8 cellular contexts compared by ENCODE assay signal in genomic region chr14:61761959-61762786, GRCh38. TPM values are rescaled to one million over a fixed set of nuclear protein-coding genes. Genes with fewer than 3 reads are reported as not detected.
DNase-seq lines count a peak whose midpoint lies in the region; FAIRE-seq and TF ChIP-seq lines count a peak whose summit lies in the region.

SNAPC1 (plus strand) TSS chr14:61762420; CDS start chr14:61762461, 41 bp downstream.

- no peaks in the 10 kb centered on the region for H4K20me1 ChIP-seq in DOHH2 (ENCODE audit: control insufficient read depth, insufficient read depth, low read depth, low read length)
- H4K20me1 ChIP-seq in GM23248 (ENCODE audit: insufficient read depth) = no peaks in the 10 kb centered on the region
- peaks cover 5% of the 10 kb centered on the region; the same call in 1 of the 2 replicates for H4K20me1 ChIP-seq in Karpas-422 (ENCODE audit: insufficient read depth, low read depth, low read length)

- 1% methylated on average over 49 of the region's 49 CpGs for WGBS in GM23248 (ENCODE audit: low coverage in 1 of 2, low lambda C conversion rate in 2 of 2, missing lambda C conversion rate in 2 of 2), 2 experiments
- WGBS in esophagus squamous epithelium, 2 donors = 0 to 1% methylated on average over 31 to 32 of the region's 49 CpGs

- TF ChIP-seq POLR2A in esophagus squamous epithelium (IDR thresholded peaks at IDR 0.05) = peak in 3 of 4 donors; percentile 20 to 90 (median 86)

- H3K4me1 Mint-ChIP-seq in activated T-helper 1 cell treated with anti-CD3 and anti-CD28 coated beads, Interleukin-12 subunit alpha, Interleukin-12 subunit beta, Interleukin-2, Interleukin-4 antibody, amounts not matched to agents 30 ng/mL and 10 ng/mL and 1 ng/mL, durations not matched to agents 14 hours and 24 hours and 36 hours (ENCODE audit: low read depth) = peaks cover 59% of the 10 kb centered on the region

- peak within 1 kb of the TSS; percentile 90 for H3K27ac Mint-ChIP-seq in activated T-helper 1 cell treated with anti-CD3 and anti-CD28 coated beads, Interleukin-12 subunit alpha, Interleukin-12 subunit beta, Interleukin-2, Interleukin-4 antibody, amounts not matched to agents 30 ng/mL and 10 ng/mL and 1 ng/mL, durations not matched to agents 14 hours and 24 hours and 36 hours

- TF ChIP-seq CTCF in DOHH2 (IDR thresholded peaks at IDR 0.05; ENCODE audit: low read depth, low read length, poor library complexity, severe bottlenecking) (no peak), esophagus squamous epithelium (IDR thresholded peaks at IDR 0.05) (no peak)

- H3K36me3 Mint-ChIP-seq in activated T-helper 1 cell treated with anti-CD3 and anti-CD28 coated beads, Interleukin-12 subunit alpha, Interleukin-12 subunit beta, Interleukin-2, Interleukin-4 antibody, amounts not matched to agents 30 ng/mL and 10 ng/mL and 1 ng/mL, durations not matched to agents 14 hours and 24 hours and 36 hours (ENCODE audit: low read depth) = peaks cover 7% of the 10 kb centered on the region

- H2AFZ ChIP-seq in GM23248 (peak within 1 kb of the TSS; percentile 89), Karpas-422 (ENCODE audit: low read length) (peak within 1 kb of the TSS; percentile 45)

- H3K27me3 ChIP-seq in DOHH2 (ENCODE audit: control insufficient read depth, low read length) (no peaks in the 10 kb centered on the region), GM23248 (replicated peaks; ENCODE audit: insufficient read depth) (no peaks in the 10 kb centered on the region), Karpas-422 (ENCODE audit: low read length) (no peaks in the 10 kb centered on the region), esophagus squamous epithelium (no peaks in the 10 kb centered on the region), muscle layer of duodenum (ENCODE audit: low read depth, low read length) (no peaks in the 10 kb centered on the region)

- in situ Hi-C loops in GM23248 (cut with MboI) = loop anchor here (25.0 kb wide), 1 partner anchor 300 kb away; no protein-coding TSS in a partner anchor

- H3K4me3 Mint-ChIP-seq in activated T-helper 1 cell treated with anti-CD3 and anti-CD28 coated beads, Interleukin-12 subunit alpha, Interleukin-12 subunit beta, Interleukin-2, Interleukin-4 antibody, amounts not matched to agents 30 ng/mL and 10 ng/mL and 1 ng/mL, durations not matched to agents 14 hours and 24 hours and 36 hours = peak within 1 kb of the TSS; percentile 91

- DNase-seq in GM23248 = peak; percentile 100
- peak; percentile 100 for DNase-seq in Karpas-422
- DNase-seq in RCC 7860 (ENCODE audit: low spot score) = peak; percentile 72
- peak; percentile 97 for DNase-seq in activated T-helper 1 cell treated with anti-CD3 and anti-CD28 coated beads, Interleukin-12 subunit alpha, Interleukin-12 subunit beta, Interleukin-2, Interleukin-4 antibody, amounts not matched to agents 30 ng/mL and 10 ng/mL and 1 ng/mL, durations not matched to agents 14 hours and 24 hours and 36 hours (ENCODE audit: low spot score)
- DNase-seq in esophagus squamous epithelium (lab: John Stamatoyannopoulos, UW) = peak; percentile 83
- DNase-seq in stimulated activated CD8-positive, alpha-beta memory T cell treated with anti-CD3 and anti-CD28 coated beads, Interleukin-7, amount 100 ng/mL, for 24 hours (ENCODE audit: low read depth) = peak; percentile 96

- H3F3A ChIP-seq in DOHH2 (ENCODE audit: control insufficient read depth, insufficient read depth) (no peaks in the 10 kb centered on the region), GM23248 (ENCODE audit: insufficient read depth) (peaks cover 26% of the 10 kb centered on the region)

- FAIRE-seq in RCC 7860 (lab: Jason Lieb, UNC) = no peak

- H3K27ac ChIP-seq in DOHH2 (ENCODE audit: low read depth, low read length) (peak within 1 kb of the TSS; percentile 69), GM23248 (peak within 1 kb of the TSS; percentile 81), Karpas-422 (ENCODE audit: low read length) (peak within 1 kb of the TSS; percentile 84), esophagus squamous epithelium (peak within 1 kb of the TSS; percentile 80 to 96 (median 92)), muscle layer of duodenum (ENCODE audit: low read length) (peak within 1 kb of the TSS; percentile 94)

- intact Hi-C loops in activated T-helper 1 cell treated with anti-CD3 and anti-CD28 coated beads, Interleukin-12 subunit alpha, Interleukin-12 subunit beta, Interleukin-2, Interleukin-4 antibody, amounts not matched to agents 30 ng/mL and 10 ng/mL and 1 ng/mL, durations not matched to agents 14 hours and 24 hours and 36 hours (cut with micrococcal nuclease) = loop anchor here (1.0 to 10.0 kb wide), 10 partner anchors 11 to 1670 kb away; partner anchors contain the start of genes HIF1A and PCNX4
- intact Hi-C loops in esophagus squamous epithelium (cut with DNase I) = no loop called here

- no peaks in the 10 kb centered on the region for H3K9me3 ChIP-seq in DOHH2 (ENCODE audit: control insufficient read depth, insufficient read depth, low read length)
- H3K9me3 ChIP-seq in GM23248 (ENCODE audit: low read depth) = no peaks in the 10 kb centered on the region
- no peaks in the 10 kb centered on the region for H3K9me3 ChIP-seq in Karpas-422 (ENCODE audit: low read length)
- no peaks in the 10 kb centered on the region for H3K9me3 ChIP-seq in esophagus squamous epithelium
- H3K9me3 ChIP-seq in muscle layer of duodenum (ENCODE audit: control insufficient read depth in 1 of 2, low read length in 2 of 2) = no peaks in the 10 kb centered on the region

- H3K4me1 ChIP-seq in DOHH2 (ENCODE audit: control insufficient read depth, low read length) (peaks cover 40% of the 10 kb centered on the region), GM23248 (ENCODE audit: insufficient read depth) (peaks cover 36% of the 10 kb centered on the region), Karpas-422 (ENCODE audit: low read length) (peaks cover 41% of the 10 kb centered on the region), esophagus squamous epithelium (peaks cover 0 to 49% (median 18%) of the 10 kb centered on the region in 3 donors), muscle layer of duodenum (ENCODE audit: control insufficient read depth in 1 of 2, insufficient read depth in 2 of 2, low read length in 2 of 2) (peaks cover 7 to 9% of the 10 kb centered on the region in 2 donors)

- H3K4me3 ChIP-seq in DOHH2 (ENCODE audit: low read length) (peak within 1 kb of the TSS; percentile 99), GM23248 (peak within 1 kb of the TSS; percentile 87), Karpas-422 (ENCODE audit: low read length) (peak within 1 kb of the TSS; percentile 99), esophagus squamous epithelium (peak within 1 kb of the TSS; percentile 71 to 93 (median 81)), muscle layer of duodenum (ENCODE audit: low read depth in 1 of 2, low read length in 2 of 2) (peak within 1 kb of the TSS; percentile 88 to 95)

- H3K4me2 ChIP-seq in DOHH2 (ENCODE audit: low read length) = peak within 1 kb of the TSS; percentile 86
- peak within 1 kb of the TSS; percentile 92 for H3K4me2 ChIP-seq in GM23248 (ENCODE audit: unreplicated experiment)
- peak within 1 kb of the TSS; percentile 86 for H3K4me2 ChIP-seq in Karpas-422 (ENCODE audit: low read depth, low read length, poor library complexity, severe bottlenecking)

- H3K27me3 Mint-ChIP-seq in activated T-helper 1 cell treated with anti-CD3 and anti-CD28 coated beads, Interleukin-12 subunit alpha, Interleukin-12 subunit beta, Interleukin-2, Interleukin-4 antibody, amounts not matched to agents 30 ng/mL and 10 ng/mL and 1 ng/mL, durations not matched to agents 14 hours and 24 hours and 36 hours (ENCODE audit: insufficient read depth) = peaks cover 3% of the 10 kb centered on the region

- no peaks in the 10 kb centered on the region for H3K9me3 Mint-ChIP-seq in activated T-helper 1 cell treated with anti-CD3 and anti-CD28 coated beads, Interleukin-12 subunit alpha, Interleukin-12 subunit beta, Interleukin-2, Interleukin-4 antibody, amounts not matched to agents 30 ng/mL and 10 ng/mL and 1 ng/mL, durations not matched to agents 14 hours and 24 hours and 36 hours

- H3K79me2 ChIP-seq in DOHH2 (ENCODE audit: control insufficient read depth, low read length) = peaks cover 49% of the 10 kb centered on the region
- H3K79me2 ChIP-seq in GM23248 (ENCODE audit: insufficient read depth) = peaks cover 50% of the 10 kb centered on the region
- peaks cover 49% of the 10 kb centered on the region for H3K79me2 ChIP-seq in Karpas-422 (ENCODE audit: low read length)

- H3K9me2 ChIP-seq in DOHH2 (replicated peaks; ENCODE audit: control insufficient read depth, low read length) = no peaks in the 10 kb centered on the region
- no peaks in the 10 kb centered on the region for H3K9me2 ChIP-seq in GM23248 (ENCODE audit: insufficient read depth)
- H3K9me2 ChIP-seq in Karpas-422 (replicated peaks; ENCODE audit: insufficient read depth, low read length) = no peaks in the 10 kb centered on the region

- H3K36me3 ChIP-seq in DOHH2 (ENCODE audit: control insufficient read depth, low read length) (peaks cover 42% of the 10 kb centered on the region), GM23248 (ENCODE audit: low read depth) (peaks cover 5% of the 10 kb centered on the region; the same call in 1 of the 2 replicates), Karpas-422 (ENCODE audit: insufficient read depth, low read length) (peaks cover 14% of the 10 kb centered on the region; the same call in 1 of the 2 replicates), esophagus squamous epithelium (peaks cover 0 to 1% (median 0%) of the 10 kb centered on the region in 3 donors), muscle layer of duodenum (ENCODE audit: control insufficient read depth in 1 of 2, insufficient read depth in 2 of 2, low read length in 2 of 2) (no peaks in the 10 kb centered on the region)

- H3K9ac ChIP-seq in GM23248 (peak within 1 kb of the TSS; percentile 90), Karpas-422 (ENCODE audit: low read length) (peak within 1 kb of the TSS; percentile 96)

RNA-seq across cellular contexts. Expression of gene SNAPC1, which starts in this region (rescaled TPM):
- 32.1 and 35.9 TPM in 2 replicates for total RNA-seq in GM23248 (2014; rRNA removed; shearing (Covaris generic))
- polyA plus RNA-seq in GM23248 (2016; fragmentation: Nextera tagmentation; extraction: Ambion mirVana) = 41.0 and 41.6 TPM in 2 replicates
- 32.7 and 33.4 TPM in 2 replicates for total RNA-seq in Karpas-422 (2014; rRNA removed; shearing (Covaris generic); ENCODE audit: low replicate concordance)
- 10.8 and 11.0 TPM in 2 replicates for total RNA-seq in activated T-helper 1 cell treated with anti-CD3 and anti-CD28 coated beads, Interleukin-12 subunit alpha, Interleukin-12 subunit beta, Interleukin-2, Interleukin-4 antibody, amounts not matched to agents 30 ng/mL and 10 ng/mL and 1 ng/mL, durations not matched to agents 14 hours and 24 hours and 36 hours
- 1 to 10 TPM; 3.2 to 9.2 (median 6.2) TPM for total RNA-seq in esophagus squamous epithelium

Comparison
In these comparisons a context has a peak if more than half of its experiments do, and no peak if none do; other contexts are left out.
1. Peak in every context shown above with its lines: DNase-seq, H3K4me3 ChIP-seq and H3K27ac ChIP-seq.